14 cellular contexts compared by ENCODE assay signal in genomic region chr4:3834186-3834920, GRCh38.
DNase-seq lines count a peak whose midpoint lies in the region; ATAC-seq and TF ChIP-seq lines count a peak whose summit lies in the region.
"Had no signal": no experiment of that assay in that cellular context is flagged by ENCODE, and none has a peak within 500 bp of the region (broad histone marks: within the 10 kb centered on the region; RNA-seq: fewer than 3 reads in every experiment).

No MANE protein-coding gene starts in this region.

- H3K4me3 ChIP-seq in HUES6 (ENCODE audit: low read depth, low read length) (peak overlapping the region; percentile 26; the same call in 1 of the 2 replicates), mucosa of descending colon (no peak overlapping the region)

- DNase-seq in ELF-1 (ENCODE audit: low read depth, low spot score) (peak; percentile 36), chondrocyte (ENCODE audit: low spot score) (peak; percentile 86), mucosa of descending colon (peak in 2 of 3 donors; percentile 5 to 36), NCI-H510A treated with DMSO at 0.1 percent for 48 hours (lab: John Stamatoyannopoulos, UW) (no peak)
- DNase-seq in activated naive CD4-positive, alpha-beta T cell treated with anti-CD3 and anti-CD28 coated beads, Interleukin-2, amount 50 U/mL, for 72 hours (ENCODE audit: low spot score in 2 of 2): no peak
- DNase-seq: DMS79, GDM1, Kasumi-1, NCI-H1417 treated with DMSO at 0.1 percent for 48 hours, NCI-H2029 treated with DMSO at 0.1 percent for 48 hours, T-cell had no signal

- peaks cover 3% of the 10 kb centered on the region; the same call in 1 of the 2 replicates for H3K27me3 ChIP-seq in HUES6 (ENCODE audit: control insufficient read depth, insufficient read depth, low read length)

- H3K36me3 Mint-ChIP-seq in chondrocyte (ENCODE audit: low read depth): no peaks in the 10 kb centered on the region
- H3K36me3 Mint-ChIP-seq in activated naive CD4-positive, alpha-beta T cell treated with anti-CD3 and anti-CD28 coated beads, Interleukin-2, amount 50 U/mL, for 72 hours: no peaks in the 10 kb centered on the region
- H3K36me3 Mint-ChIP-seq: T-cell had no signal

- intact Hi-C loops in mucosa of descending colon (cut with DNase I, micrococcal nuclease): no loop called here

- peak overlapping the region; percentile 84 for H3K9ac ChIP-seq in HUES6 (ENCODE audit: low read length)

- H3K36me3 ChIP-seq in HUES6 (ENCODE audit: control insufficient read depth, insufficient read depth, low read length) (no peaks in the 10 kb centered on the region), mucosa of descending colon (ENCODE audit: low read depth) (no peaks in the 10 kb centered on the region)

- H3K27ac ChIP-seq in HUES6 (ENCODE audit: low read depth, low read length): no peak overlapping the region; the same call in 1 of the 2 replicates
- H3K27ac ChIP-seq: C4-2B had no signal

- TF ChIP-seq CTCF in chondrocyte (IDR thresholded peaks at IDR 0.05) (no peak), mucosa of descending colon (IDR thresholded peaks at IDR 0.05) (no peak)

- H3K9me3 ChIP-seq in HUES6 (ENCODE audit: control insufficient read depth, insufficient read depth, low read depth, low read length) (peaks cover 17% of the 10 kb centered on the region), mucosa of descending colon (no peaks in the 10 kb centered on the region)

- H3K4me3 Mint-ChIP-seq in chondrocyte (ENCODE audit: unreplicated experiment): no peak overlapping the region
- H3K4me3 Mint-ChIP-seq: T-cell had no signal

- H3K4me1 ChIP-seq in HUES6 (ENCODE audit: control insufficient read depth, insufficient read depth, low read length) (peaks cover 58% of the 10 kb centered on the region), mucosa of descending colon (ENCODE audit: low read depth) (no peaks in the 10 kb centered on the region)

- no peaks in the 10 kb centered on the region for H3K4me1 Mint-ChIP-seq in chondrocyte (ENCODE audit: low read depth)
- H3K4me1 Mint-ChIP-seq: T-cell had no signal

- no peak overlapping the region for H3K27ac Mint-ChIP-seq in chondrocyte (ENCODE audit: unreplicated experiment)
- no peak overlapping the region for H3K27ac Mint-ChIP-seq in activated naive CD4-positive, alpha-beta T cell treated with anti-CD3 and anti-CD28 coated beads, Interleukin-2, amount 50 U/mL, for 72 hours
- H3K27ac Mint-ChIP-seq: T-cell had no signal

- peaks cover 3% of the 10 kb centered on the region for H3K9me3 Mint-ChIP-seq in chondrocyte (ENCODE audit: low read depth)
- peaks cover 4 to 6% of the 10 kb centered on the region in 2 donors for H3K9me3 Mint-ChIP-seq in activated naive CD4-positive, alpha-beta T cell treated with anti-CD3 and anti-CD28 coated beads, Interleukin-2, amount 50 U/mL, for 72 hours
- H3K9me3 Mint-ChIP-seq: T-cell had no signal

- peaks cover 50% of the 10 kb centered on the region for H3K27me3 Mint-ChIP-seq in chondrocyte (ENCODE audit: low read depth)

- no peak for ATAC-seq in mucosa of descending colon
- ATAC-seq in activated naive CD4-positive, alpha-beta T cell treated with anti-CD3 and anti-CD28 coated beads, Interleukin-2, amount 50 U/mL, for 72 hours: no peak
- ATAC-seq in HG03108 (IDR thresholded peaks at IDR 0.05; ENCODE audit: unreplicated experiment): no peak
- ATAC-seq: T-cell had no signal

Comparison
In these comparisons a context has a peak if more than half of its experiments do, and no peak if none do; other contexts are left out.
1. DNase-seq: peak in ELF-1 (single experiment), chondrocyte (single experiment) and mucosa of descending colon (2 of 3); none in activated naive CD4-positive, alpha-beta T cell treated with anti-CD3 and anti-CD28 coated beads, Interleukin-2, amount 50 U/mL, for 72 hours (0 of 2) and NCI-H510A treated with DMSO at 0.1 percent for 48 hours (single experiment).